Comparison of ENCODE assay signal across 2 cellular contexts in the genomic region with DNA sequence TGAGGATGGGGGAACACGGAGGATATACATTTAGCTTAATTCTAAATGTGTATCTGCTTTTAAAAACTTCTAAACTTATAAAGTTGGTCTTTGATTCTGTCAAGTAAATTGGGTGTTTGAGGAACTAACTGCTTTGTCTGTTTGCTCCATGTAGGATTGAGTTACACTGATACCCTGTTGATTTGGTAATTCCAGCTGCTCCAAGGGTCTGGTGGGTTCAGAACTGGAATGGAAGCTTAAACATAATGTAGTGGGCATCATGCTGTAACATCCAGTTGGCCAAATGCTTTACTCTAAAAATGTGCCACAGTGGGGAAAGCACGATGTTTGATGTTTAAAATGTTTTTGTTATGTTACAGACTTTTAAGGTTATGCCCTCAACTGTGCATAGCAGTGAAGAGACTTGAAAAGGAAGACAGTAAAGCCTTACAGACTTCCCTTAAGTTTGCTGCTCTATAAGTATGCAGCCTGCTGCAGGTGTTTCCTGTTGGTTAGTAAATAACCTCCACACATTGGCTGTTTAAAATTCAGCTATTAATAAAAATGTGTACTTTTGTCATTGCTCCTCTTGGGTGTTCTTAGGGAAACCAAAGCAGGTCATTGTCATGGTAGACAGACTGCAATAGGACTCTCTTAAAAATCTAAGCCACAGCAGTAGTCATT.
TF ChIP-seq lines count a peak whose summit lies in the region.

No MANE protein-coding gene starts in this region.

TF ChIP-seq in HepG2, 621 proteins besides CTCF, POLR2A, EP300 and RAD21:
- TF ChIP-seq ZNF746 (CRISPR knock-in tag; IDR thresholded peaks at IDR 0.05) (no peak), PPARG (CRISPR knock-in tag; conservative IDR thresholded peaks at IDR 0.05) (no peak), RBM22 (optimal IDR thresholded peaks at IDR 0.05; ENCODE audit: low read length) (peak; percentile 46)

TF ChIP-seq in WTC11, 78 proteins besides CTCF, POLR2A, EP300 and RAD21:
- TF ChIP-seq ZNF423 (CRISPR knock-in tag; IDR thresholded peaks at IDR 0.05) (no peak), RORB (CRISPR knock-in tag; IDR thresholded peaks at IDR 0.05) (no peak), ZNF416 (CRISPR knock-in tag; IDR thresholded peaks at IDR 0.05) (no peak)
